ENCODE assay signal across 8 cellular contexts in genomic region chr10:30059209-30060107, GRCh38. TPM values are rescaled to one million over a fixed set of nuclear protein-coding genes. Genes with fewer than 3 reads are reported as not detected.
A peak's percentile ranks its signal among the peaks of the same experiment; 100 is the strongest.
DNase-seq lines count a peak whose midpoint lies in the region; ATAC-seq lines count a peak whose summit lies in the region.

Gene JCAD, minus strand, starts transcription at chr10:30059586. Its CDS starts 11,774 bp downstream, at chr10:30047812.

- no peaks in the 10 kb centered on the region for H3K9me3 ChIP-seq in effector memory CD4-positive, alpha-beta T cell (ENCODE audit: control insufficient read depth, low read length)

- H3K27ac ChIP-seq in effector memory CD4-positive, alpha-beta T cell (ENCODE audit: insufficient read depth, low read length, poor library complexity, severe bottlenecking), result no peak within 1 kb of the TSS

- no peaks in the 10 kb centered on the region for H3K36me3 ChIP-seq in effector memory CD4-positive, alpha-beta T cell (ENCODE audit: control insufficient read depth, insufficient read depth, low read length)

- no peak for ATAC-seq in HG03196 (IDR thresholded peaks at IDR 0.05; ENCODE audit: unreplicated experiment)

- peaks cover 31% of the 10 kb centered on the region for H3K27me3 ChIP-seq in effector memory CD4-positive, alpha-beta T cell (replicated peaks; ENCODE audit: control insufficient read depth, insufficient read depth, low read length, poor library complexity, severe bottlenecking)

- DNase-seq in activated CD4-positive, alpha-beta T cell treated with anti-CD3 and anti-CD28 coated beads for 24 hours (ENCODE audit: low read depth in 2 of 2), result peak; percentile 26 to 55
- DNase-seq in activated CD4-positive, alpha-beta T cell treated with anti-CD3 and anti-CD28 coated beads for 1 hour, result no peak
- peak; percentile 73 for DNase-seq in NCI-H146 (lab: John Stamatoyannopoulos, UW)
- peak; percentile 83 for DNase-seq in activated CD8-positive, alpha-beta memory T cell treated with anti-CD3 and anti-CD28 coated beads for 24 hours
- DNase-seq in effector memory CD4-positive, alpha-beta T cell, result peak in 1 of 3 donors; percentile 21
- peak; percentile 62 to 69 for DNase-seq in lung microvascular endothelial cell (ENCODE audit: low read depth in 2 of 2)
- peak in 2 of 3 donors; percentile 12 to 46 for DNase-seq in stimulated activated CD4-positive, alpha-beta T cell treated with anti-CD3 and anti-CD28 coated beads, TNF-alpha, amount 100 ng/mL, for 48 hours (ENCODE audit: low read depth in 3 of 3)

- H3K4me3 ChIP-seq in effector memory CD4-positive, alpha-beta T cell (ENCODE audit: insufficient read depth, low read depth, low read length, poor library complexity, severe bottlenecking), result peak within 1 kb of the TSS; percentile 22

- peaks cover 7% of the 10 kb centered on the region for H3K4me1 ChIP-seq in effector memory CD4-positive, alpha-beta T cell (ENCODE audit: control insufficient read depth, insufficient read depth, low read length, poor library complexity, severe bottlenecking)

RNA-seq across cellular contexts. Expression of gene JCAD, which starts in this region (rescaled TPM):
- total RNA-seq in lung microvascular endothelial cell, result 46.2 and 60.5 TPM in 2 replicates
